ENCODE assay signal across 9 cellular contexts in genomic region chr20:11919046-11919445, GRCh38. TPM values are rescaled to one million over a fixed set of nuclear protein-coding genes. Genes with fewer than 3 reads are reported as not detected.
DNase-seq lines count a peak whose midpoint lies in the region; FAIRE-seq and TF ChIP-seq lines count a peak whose summit lies in the region.
"Had no signal": no experiment of that assay in that cellular context is flagged by ENCODE, and none has a peak within 500 bp of the region (broad histone marks: within the 10 kb centered on the region; RNA-seq: fewer than 3 reads in every experiment).

No MANE protein-coding gene starts in this region.

- no peak overlapping the region for H3K27ac Mint-ChIP-seq in activated naive CD8-positive, alpha-beta T cell treated with anti-CD3 and anti-CD28 coated beads for 36 hours

- peak overlapping the region; percentile 34 for H3K4me3 ChIP-seq in WERI-Rb-1 (ENCODE audit: low read depth, low read length)
- H3K4me3 ChIP-seq in kidney (ENCODE audit: low read length in 2 of 2) = peak overlapping the region; percentile 50 to 66
- H3K4me3 ChIP-seq in subcutaneous abdominal adipose tissue (ENCODE audit: low read depth in 1 of 5, low read length in 5 of 5) = peak overlapping the region in 3 of 5 donors; percentile 28 to 62 (median 37)
- H3K4me3 ChIP-seq in ascending aorta = peak overlapping the region in 1 of 2 donors; percentile 44

- H3K27me3 ChIP-seq in WERI-Rb-1 (ENCODE audit: insufficient read depth, low read depth, severe bottlenecking) (no peaks in the 10 kb centered on the region), subcutaneous abdominal adipose tissue (ENCODE audit: control insufficient read depth in 5 of 5, insufficient read depth in 4 of 5, low read length in 5 of 5) (no peaks in the 10 kb centered on the region), ascending aorta (no peaks in the 10 kb centered on the region)

- no peaks in the 10 kb centered on the region for H3K9me3 ChIP-seq in WERI-Rb-1 (ENCODE audit: severe bottlenecking)
- H3K9me3 ChIP-seq in kidney (ENCODE audit: control insufficient read depth in 1 of 2, low read length in 2 of 2) = no peaks in the 10 kb centered on the region
- no peaks in the 10 kb centered on the region for H3K9me3 ChIP-seq in subcutaneous abdominal adipose tissue (ENCODE audit: control insufficient read depth in 5 of 5, low read length in 5 of 5)
- no peaks in the 10 kb centered on the region for H3K9me3 ChIP-seq in ascending aorta

- intact Hi-C loops in kidney (cut with DNase I) = no loop called here
- intact Hi-C loops in ascending aorta (cut with DNase I) = no loop called here

- no peak overlapping the region for H3K4me3 Mint-ChIP-seq in activated naive CD8-positive, alpha-beta T cell treated with anti-CD3 and anti-CD28 coated beads for 36 hours

- peaks cover 0 to 3% of the 10 kb centered on the region in 2 donors for H3K4me1 ChIP-seq in kidney (ENCODE audit: control insufficient read depth in 1 of 2, insufficient read depth in 1 of 2, low read depth in 1 of 2, low read length in 2 of 2)
- H3K4me1 ChIP-seq in subcutaneous abdominal adipose tissue (ENCODE audit: control insufficient read depth in 5 of 5, insufficient read depth in 5 of 5, low read length in 5 of 5) = peaks cover 9 to 32% (median 18%) of the 10 kb centered on the region in 5 donors
- H3K4me1 ChIP-seq in ascending aorta = peaks cover 0 to 4% of the 10 kb centered on the region in 2 donors

- DNase-seq in NAMALWA (ENCODE audit: low spot score) (peak; percentile 10), WERI-Rb-1 (peak; percentile 62), kidney (no peak), ascending aorta (ENCODE audit: low spot score in 2 of 2) (no peak), islet precursor cell (no peak)
- no peak for DNase-seq in activated effector memory CD4-positive, alpha-beta T cell treated with anti-CD3 and anti-CD28 coated beads, Interleukin-2, amount 50 U/mL, for 16 hours
- no peak for DNase-seq in activated naive CD8-positive, alpha-beta T cell treated with anti-CD3 and anti-CD28 coated beads for 36 hours
- DNase-seq: activated T-cell treated with anti-CD3 and anti-CD28 coated beads, Interleukin-2, amount 50 U/mL, for 48 hours had no signal

- no peaks in the 10 kb centered on the region for H3K9me3 Mint-ChIP-seq in activated naive CD8-positive, alpha-beta T cell treated with anti-CD3 and anti-CD28 coated beads for 36 hours

- peaks cover 16% of the 10 kb centered on the region for H3K36me3 ChIP-seq in WERI-Rb-1
- peaks cover 10 to 12% of the 10 kb centered on the region in 2 donors for H3K36me3 ChIP-seq in kidney (ENCODE audit: control insufficient read depth in 1 of 2, insufficient read depth in 2 of 2, low read length in 2 of 2)
- H3K36me3 ChIP-seq in subcutaneous abdominal adipose tissue (ENCODE audit: control insufficient read depth in 5 of 5, insufficient read depth in 5 of 5, low read length in 5 of 5) = peaks cover 6 to 18% (median 14%) of the 10 kb centered on the region in 5 donors
- H3K36me3 ChIP-seq in ascending aorta = peaks cover 6 to 11% of the 10 kb centered on the region in 2 donors

- TF ChIP-seq CTCF in WERI-Rb-1 (IDR thresholded peaks at IDR 0.05; ENCODE audit: low read depth, low read length) = peak; percentile 17; the same call in 1 of the 2 replicates
- TF ChIP-seq CTCF in kidney (IDR thresholded peaks at IDR 0.05; ENCODE audit: borderline replicate concordance, extremely low read depth, insufficient read depth) = no peak
- TF ChIP-seq CTCF in ascending aorta (IDR thresholded peaks at IDR 0.05) = no peak

- no peak for FAIRE-seq in kidney (lab: Jason Lieb, UNC)

- peaks cover 4% of the 10 kb centered on the region for H3K36me3 Mint-ChIP-seq in activated naive CD8-positive, alpha-beta T cell treated with anti-CD3 and anti-CD28 coated beads for 36 hours

- H3K9ac ChIP-seq in kidney (ENCODE audit: low read length in 2 of 2) (peak overlapping the region in 1 of 2 donors; percentile 0), subcutaneous abdominal adipose tissue (ENCODE audit: low read length in 5 of 5) (no peak overlapping the region)

- H3K4me1 Mint-ChIP-seq in activated naive CD8-positive, alpha-beta T cell treated with anti-CD3 and anti-CD28 coated beads for 36 hours = peaks cover 2% of the 10 kb centered on the region

- H3K27ac ChIP-seq in WERI-Rb-1 (peak overlapping the region; percentile 60), kidney (ENCODE audit: low read depth in 2 of 2, low read length in 2 of 2) (no peak overlapping the region), subcutaneous abdominal adipose tissue (ENCODE audit: low read depth, low read length) (peak overlapping the region; percentile 10), ascending aorta (no peak overlapping the region)

- H3K27me3 Mint-ChIP-seq in activated naive CD8-positive, alpha-beta T cell treated with anti-CD3 and anti-CD28 coated beads for 36 hours = peaks cover 3% of the 10 kb centered on the region

RNA-seq across cellular contexts. Expression of gene BTBD3, which starts 1.4 kb away (rescaled TPM):
- total RNA-seq in kidney (37.7 TPM), ascending aorta (12.9 TPM)
- 11.6 TPM for polyA plus RNA-seq in kidney (ENCODE audit: insufficient read depth, low read depth, low replicate concordance)
- 1 to 10 TPM; 3.9 to 4.1 TPM for total RNA-seq in activated naive CD8-positive, alpha-beta T cell treated with anti-CD3 and anti-CD28 coated beads for 36 hours

Comparison
In these comparisons a context has a peak if more than half of its experiments do, and no peak if none do; other contexts are left out.
1. DNase-seq: peak in NAMALWA (single experiment) and WERI-Rb-1 (single experiment); none in kidney (single experiment), ascending aorta (0 of 2), activated effector memory CD4-positive, alpha-beta T cell treated with anti-CD3 and anti-CD28 coated beads, Interleukin-2, amount 50 U/mL, for 16 hours (single experiment), islet precursor cell (single experiment) and activated naive CD8-positive, alpha-beta T cell treated with anti-CD3 and anti-CD28 coated beads for 36 hours (single experiment).
2. H3K27ac ChIP-seq: peak in WERI-Rb-1 (single experiment) and subcutaneous abdominal adipose tissue (single experiment); none in kidney (0 of 2) and ascending aorta (0 of 2).